25 cellular contexts compared by ENCODE assay signal in the genomic region with DNA sequence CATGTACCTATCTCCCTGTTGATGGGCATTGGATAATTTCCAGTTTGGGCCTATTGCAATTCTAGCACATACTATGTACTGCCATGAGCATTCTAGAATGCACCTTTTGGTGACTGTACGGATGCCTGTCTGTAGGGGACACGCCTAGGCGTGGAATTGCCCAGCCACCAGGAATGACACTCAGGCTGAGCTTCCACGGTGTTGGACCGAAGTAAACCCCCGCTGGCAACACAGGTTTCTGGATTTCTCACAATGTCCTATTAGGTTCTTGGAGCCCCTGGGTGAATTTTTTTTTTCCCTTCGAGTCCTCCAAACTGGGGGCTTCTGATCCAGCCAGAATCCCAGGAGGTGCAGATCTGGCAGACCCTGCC.
"Had no signal": no experiment of that assay in that cellular context is flagged by ENCODE, and none has a peak within 500 bp of the region (broad histone marks: within the 10 kb centered on the region; RNA-seq: fewer than 3 reads in every experiment).

No MANE protein-coding gene starts in this region.

- FAIRE-seq: endometrium had no signal

- ATAC-seq: heart right ventricle; natural killer cell treated with Interleukin-12 subunit alpha and Interleukin-12 subunit beta and Interleukin-15 and Interleukin-18, amount 100 ng/mL, for 72 hours; psoas muscle; right cardiac atrium had no signal

- H3K9me3 ChIP-seq: esophagus squamous epithelium, heart right ventricle, mucosa of descending colon, neutrophil, psoas muscle, stomach, testis, tibial artery, upper lobe of left lung, vagina had no signal

- DNase-seq: caudate nucleus; dermis blood vessel endothelial cell; erythroblast; esophagus squamous epithelium; foreskin melanocyte; glutamatergic neuron; heart right ventricle; hypothalamus; immature natural killer cell; islet precursor cell; psoas muscle; stimulated activated naive CD4-positive, alpha-beta T cell treated with Interleukin-2 at 50 U/mL for 16 hours; testis; upper lobe of left lung had no signal

- H3K4me1 ChIP-seq: esophagus squamous epithelium, psoas muscle, testis, tibial artery, vagina had no signal

- H3K4me3 ChIP-seq: coronary artery, esophagus squamous epithelium, heart right ventricle, lung, mucosa of descending colon, psoas muscle, skin epidermis, stomach, testis, tibial artery, upper lobe of left lung, vagina had no signal

- H3K27me3 ChIP-seq: testis, upper lobe of left lung, vagina had no signal

- H3K36me3 ChIP-seq: esophagus squamous epithelium, heart right ventricle, neutrophil, stomach, tibial artery, upper lobe of left lung, vagina had no signal

- H3K27ac ChIP-seq: coronary artery, esophagus squamous epithelium, heart right ventricle, neutrophil, psoas muscle, skin epidermis, stomach, testis, tibial artery, upper lobe of left lung, vagina had no signal
